ENCODE assay signal across 8 cellular contexts in the genomic region with DNA sequence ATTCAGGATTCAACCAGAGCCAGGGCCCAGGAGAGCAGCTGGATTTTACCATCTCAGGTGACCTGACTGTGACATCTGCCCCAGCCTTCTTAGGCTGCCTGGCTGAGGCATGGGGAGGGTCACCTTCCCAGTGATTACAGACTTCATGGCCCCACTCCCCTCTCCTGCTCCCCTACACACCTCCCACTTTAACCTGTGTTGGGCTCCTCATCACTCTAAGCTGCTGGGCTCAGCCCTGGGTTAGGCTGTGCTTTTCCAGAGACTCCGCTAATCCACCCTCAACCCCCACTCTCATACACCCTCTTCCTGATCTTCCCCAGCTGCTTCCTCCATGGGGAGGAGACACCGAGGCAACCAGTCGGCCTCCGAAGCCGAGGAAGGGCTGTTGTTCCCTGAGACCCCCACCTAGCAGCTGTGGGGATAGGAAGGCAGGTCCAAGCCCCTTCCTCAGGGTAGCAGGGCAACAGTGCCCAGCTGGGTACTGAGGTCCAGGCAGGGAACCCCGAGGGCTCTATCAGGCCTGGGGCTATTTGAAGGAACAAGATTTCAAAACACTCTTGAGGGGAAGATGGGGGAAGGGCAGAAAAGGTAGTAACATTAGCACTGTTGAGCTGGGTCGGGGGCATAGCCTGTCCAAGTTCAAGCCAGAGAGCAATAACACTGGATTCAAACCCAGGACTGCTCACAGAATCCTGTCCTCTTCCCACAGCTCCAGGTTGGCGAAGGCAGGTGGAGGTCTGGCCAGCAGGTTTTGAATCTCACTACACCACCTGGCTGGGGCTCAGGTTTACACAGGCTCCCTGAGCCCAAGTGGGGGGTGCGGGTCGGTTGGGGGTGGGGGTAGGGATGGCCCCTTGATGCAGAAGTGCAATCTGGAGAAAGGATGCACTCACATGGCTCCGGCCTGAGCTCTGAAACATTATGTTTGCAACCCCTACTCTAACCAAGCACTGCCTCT. TPM values are rescaled to one million over a fixed set of nuclear protein-coding genes. Genes with fewer than 3 reads are reported as not detected.
DNase-seq lines count a peak whose midpoint lies in the region; ATAC-seq and TF ChIP-seq lines count a peak whose summit lies in the region.

No MANE protein-coding gene starts in this region.

- 57 to 72% methylated on average over 11 of the region's 11 CpGs for WGBS in heart right ventricle, 2 donors
- WGBS in mesenchymal stem cell, result 71% methylated on average over 7 of the region's 11 CpGs
- 55% methylated on average over 11 of the region's 11 CpGs for WGBS in urinary bladder

- H3K4me2 ChIP-seq in mesenchymal stem cell (ENCODE audit: low read length, poor library complexity, severe bottlenecking), result no peak overlapping the region

- H3K4me1 ChIP-seq in heart right ventricle (peaks cover 13 to 66% (median 56%) of the 10 kb centered on the region in 9 donors), mesenchymal stem cell (ENCODE audit: control insufficient read depth, insufficient read depth, low read depth, low read length) (peaks cover 32% of the 10 kb centered on the region), urinary bladder (ENCODE audit: insufficient read depth) (no peaks in the 10 kb centered on the region)

- no peak overlapping the region for H4K91ac ChIP-seq in mesenchymal stem cell (ENCODE audit: low read length)

- no peak overlapping the region for H3K27ac Mint-ChIP-seq in activated T-cell treated with anti-CD3 and anti-CD28 coated beads, Interleukin-2, amount 50 U/mL, for 72 hours
- H3K27ac Mint-ChIP-seq in stimulated activated naive CD8-positive, alpha-beta T cell treated with anti-CD3 and anti-CD28 coated beads, Interleukin-15, amount 100 ng/mL, for 72 hours, result no peak overlapping the region

- no peak overlapping the region for H2AK5ac ChIP-seq in mesenchymal stem cell (ENCODE audit: low read length, severe bottlenecking)

- peak overlapping the region; percentile 55 to 90 for H3K4me3 Mint-ChIP-seq in activated T-cell treated with anti-CD3 and anti-CD28 coated beads, Interleukin-2, amount 50 U/mL, for 72 hours
- H3K4me3 Mint-ChIP-seq in stimulated activated naive CD8-positive, alpha-beta T cell treated with anti-CD3 and anti-CD28 coated beads, Interleukin-15, amount 100 ng/mL, for 72 hours, result peak overlapping the region in 1 of 2 donors; percentile 96

- no peak overlapping the region for H3K14ac ChIP-seq in mesenchymal stem cell (ENCODE audit: low read length in 2 of 2)

- H3K27me3 ChIP-seq in heart right ventricle (no peaks in the 10 kb centered on the region), mesenchymal stem cell (ENCODE audit: control insufficient read depth in 1 of 2, insufficient read depth in 1 of 2, low read length in 2 of 2) (peaks cover 0 to 5% of the 10 kb centered on the region in 2 experiments)

- H3K9me3 Mint-ChIP-seq in activated T-cell treated with anti-CD3 and anti-CD28 coated beads, Interleukin-2, amount 50 U/mL, for 72 hours, result no peaks in the 10 kb centered on the region
- H3K9me3 Mint-ChIP-seq in stimulated activated naive CD8-positive, alpha-beta T cell treated with anti-CD3 and anti-CD28 coated beads, Interleukin-15, amount 100 ng/mL, for 72 hours, result no peaks in the 10 kb centered on the region

- peak overlapping the region; percentile 2 to 25 for H3K4ac ChIP-seq in mesenchymal stem cell (ENCODE audit: low read depth in 1 of 2, low read length in 2 of 2)

- no peak for ATAC-seq in heart right ventricle
- ATAC-seq in activated T-cell treated with anti-CD3 and anti-CD28 coated beads, Interleukin-2, amount 50 U/mL, for 72 hours (replicated peaks in 1 of 2), result no peak
- ATAC-seq in HG02973 (IDR thresholded peaks at IDR 0.05; ENCODE audit: unreplicated experiment), result no peak
- ATAC-seq in stimulated activated naive CD8-positive, alpha-beta T cell treated with anti-CD3 and anti-CD28 coated beads, Interleukin-15, amount 100 ng/mL, for 72 hours, result no peak

- no peak overlapping the region for H2BK15ac ChIP-seq in mesenchymal stem cell (ENCODE audit: low read depth, poor library complexity, severe bottlenecking)

- H3K18ac ChIP-seq in mesenchymal stem cell (ENCODE audit: low read depth in 1 of 2, low read length in 2 of 2), result peak overlapping the region; percentile 24 to 51

- no peak for TF ChIP-seq CTCF in heart right ventricle (IDR thresholded peaks at IDR 0.05)

- peaks cover 6% of the 10 kb centered on the region for H3K27me3 Mint-ChIP-seq in activated T-cell treated with anti-CD3 and anti-CD28 coated beads, Interleukin-2, amount 50 U/mL, for 72 hours (ENCODE audit: low read depth)
- H3K27me3 Mint-ChIP-seq in stimulated activated naive CD8-positive, alpha-beta T cell treated with anti-CD3 and anti-CD28 coated beads, Interleukin-15, amount 100 ng/mL, for 72 hours, result peaks cover 2% of the 10 kb centered on the region

- H3K4me1 Mint-ChIP-seq in activated T-cell treated with anti-CD3 and anti-CD28 coated beads, Interleukin-2, amount 50 U/mL, for 72 hours (ENCODE audit: low read depth), result peaks cover 45% of the 10 kb centered on the region
- H3K4me1 Mint-ChIP-seq in stimulated activated naive CD8-positive, alpha-beta T cell treated with anti-CD3 and anti-CD28 coated beads, Interleukin-15, amount 100 ng/mL, for 72 hours, result peaks cover 55% of the 10 kb centered on the region

- no peak for DNase-seq in heart right ventricle
- DNase-seq in cardiac septum (ENCODE audit: low spot score), result no peak
- DNase-seq in activated T-cell treated with anti-CD3 and anti-CD28 coated beads, Interleukin-2, amount 50 U/mL, for 72 hours, result no peak
- DNase-seq in mesenchymal stem cell, result no peak
- DNase-seq in stimulated activated naive CD8-positive, alpha-beta T cell treated with anti-CD3 and anti-CD28 coated beads, Interleukin-15, amount 100 ng/mL, for 72 hours, result no peak
- DNase-seq in occipital lobe (lab: John Stamatoyannopoulos, UW), result no peak

- intact Hi-C loops in heart right ventricle (cut with DNase I) (no loop called here), cardiac septum (cut with DNase I) (no loop called here)

- H2BK12ac ChIP-seq in mesenchymal stem cell (ENCODE audit: low read length in 2 of 2), result peak overlapping the region in 1 of 2 experiments; percentile 49

- H3K27ac ChIP-seq in heart right ventricle, result peak overlapping the region in 8 of 10 donors; percentile 59 to 95 (median 81)
- no peak overlapping the region for H3K27ac ChIP-seq in mesenchymal stem cell (ENCODE audit: low read length, poor library complexity, severe bottlenecking)
- H3K27ac ChIP-seq in urinary bladder (ENCODE audit: low read depth), result peak overlapping the region; percentile 19

- no peak overlapping the region for H2AFZ ChIP-seq in mesenchymal stem cell (ENCODE audit: low read depth, low read length)

- peaks cover 5% of the 10 kb centered on the region for H3K79me1 ChIP-seq in mesenchymal stem cell (replicated peaks; ENCODE audit: low read length, poor library complexity, severe bottlenecking)

- H3K4me3 ChIP-seq in heart right ventricle (peak overlapping the region in 5 of 10 donors; percentile 60 to 84 (median 78)), mesenchymal stem cell (ENCODE audit: insufficient read depth in 1 of 2, low read depth in 1 of 2, low read length in 2 of 2) (peak overlapping the region in 1 of 2 experiments; percentile 94), urinary bladder (ENCODE audit: low read depth, low read length) (no peak overlapping the region)

- H3K9ac ChIP-seq in mesenchymal stem cell (ENCODE audit: low read length), result no peak overlapping the region

- no peak overlapping the region for H2BK120ac ChIP-seq in mesenchymal stem cell (ENCODE audit: low read depth, low read length)

- no peaks in the 10 kb centered on the region for H3K9me3 ChIP-seq in heart right ventricle
- no peaks in the 10 kb centered on the region for H3K9me3 ChIP-seq in mesenchymal stem cell (ENCODE audit: control insufficient read depth, low read length)

- H3K36me3 Mint-ChIP-seq in activated T-cell treated with anti-CD3 and anti-CD28 coated beads, Interleukin-2, amount 50 U/mL, for 72 hours (ENCODE audit: insufficient read depth in 2 of 2), result no peaks in the 10 kb centered on the region

- H3K36me3 ChIP-seq in heart right ventricle (peaks cover 0 to 10% (median 0%) of the 10 kb centered on the region in 9 donors), mesenchymal stem cell (ENCODE audit: control insufficient read depth in 1 of 2, insufficient read depth in 2 of 2, low read depth in 1 of 2, low read length in 2 of 2) (peaks cover 1% of the 10 kb centered on the region in 2 experiments), urinary bladder (ENCODE audit: insufficient read depth) (no peaks in the 10 kb centered on the region)

- no peak overlapping the region for H3K23ac ChIP-seq in mesenchymal stem cell (ENCODE audit: low read length in 2 of 2)

- no peak overlapping the region for H4K8ac ChIP-seq in mesenchymal stem cell (ENCODE audit: low read length)

- H2BK5ac ChIP-seq in mesenchymal stem cell (ENCODE audit: low read depth, low read length, poor library complexity, severe bottlenecking), result no peak overlapping the region

RNA-seq across cellular contexts. Expression of a gene that starts 1.8 kb away (rescaled TPM):
- total RNA-seq in heart right ventricle (10 to 100 TPM in 9 of 10 donors, 1 to 10 TPM in 1; 9.3 to 32.8 (median 13.6) TPM), cardiac septum (22.2 TPM), urinary bladder (24.7 TPM), occipital lobe (27.0 TPM)
- polyA plus RNA-seq in heart right ventricle (10 to 100 TPM; 22.7 to 23.0 TPM), urinary bladder (58.6 TPM)
- 10 to 100 TPM; 39.5 to 41.3 TPM for total RNA-seq in activated T-cell treated with anti-CD3 and anti-CD28 coated beads, Interleukin-2, amount 50 U/mL, for 72 hours
- polyA plus RNA-seq in mesenchymal stem cell (2013, experiment 1 of 2), result 51.2 TPM
- polyA plus RNA-seq in mesenchymal stem cell (2013, experiment 2 of 2), result 51.6 TPM

RNA-seq across cellular contexts. Expression of a gene that starts 46.5 kb away (rescaled TPM):
- total RNA-seq in heart right ventricle, result 1 to 10 TPM in 9 of 10 donors, under 1 TPM in 1; 0.73 to 3.1 (median 2.0) TPM
- 1 to 10 TPM in 1 of 2 donors, under 1 TPM in 1; 0.67 to 2.0 TPM for polyA plus RNA-seq in heart right ventricle
- 2.4 TPM for total RNA-seq in cardiac septum
- total RNA-seq in activated T-cell treated with anti-CD3 and anti-CD28 coated beads, Interleukin-2, amount 50 U/mL, for 72 hours, result under 1 TPM; 0.14 to 0.70 TPM
- 0.07 TPM for polyA plus RNA-seq in mesenchymal stem cell (2013, experiment 1 of 2)
- polyA plus RNA-seq in mesenchymal stem cell (2013, experiment 2 of 2), result 0.11 TPM
- 1.4 TPM for total RNA-seq in urinary bladder
- polyA plus RNA-seq in urinary bladder, result 1.3 TPM
- total RNA-seq in occipital lobe, result 2.7 TPM

RNA-seq across cellular contexts. Expression of a gene that starts 47.6 kb away (rescaled TPM):
- total RNA-seq in heart right ventricle (10 to 100 TPM in 3 of 10 donors, 1 to 10 TPM in 7; 4.5 to 65.0 (median 6.7) TPM), cardiac septum (14.0 TPM), urinary bladder (31.8 TPM), occipital lobe (27.5 TPM)
- polyA plus RNA-seq in heart right ventricle (1 to 10 TPM; 5.6 to 8.3 TPM), urinary bladder (12.4 TPM)
- total RNA-seq in activated T-cell treated with anti-CD3 and anti-CD28 coated beads, Interleukin-2, amount 50 U/mL, for 72 hours, result 10 to 100 TPM; 42.7 to 59.9 TPM
- 10.7 TPM for polyA plus RNA-seq in mesenchymal stem cell (2013, experiment 1 of 2)
- 10.2 TPM for polyA plus RNA-seq in mesenchymal stem cell (2013, experiment 2 of 2)
